ENCODE assay signal across 8 cellular contexts in genomic region chr1:1305300-1306069, GRCh38. TPM values are rescaled to one million over a fixed set of nuclear protein-coding genes. Genes with fewer than 3 reads are reported as not detected.
DNase-seq lines count a peak whose midpoint lies in the region; ATAC-seq, FAIRE-seq and TF ChIP-seq lines count a peak whose summit lies in the region.

No MANE protein-coding gene starts in this region.

- no peaks in the 10 kb centered on the region for H3K27me3 Mint-ChIP-seq in activated T-cell treated with anti-CD3 and anti-CD28 coated beads, Interleukin-2, amount 50 U/mL, for 4 hours (ENCODE audit: low read depth)

- in situ Hi-C loops in GM18951 (cut with MboI; ENCODE audit: low sequenced_read_pairs, unreplicated experiment) = no loop called here
- in situ Hi-C loops in transverse colon (cut with MboI; ENCODE audit: low pct_ligation_motif_present in 1 of 4, low pct_unique_long_range_greater_than_20kb in 1 of 4, low sequenced_read_pairs in 3 of 4) = no loop called here

- peak overlapping the region; percentile 91 for H3K4me2 ChIP-seq in A549
- H3K4me2 ChIP-seq in OCI-LY1 (ENCODE audit: low read length) = peak overlapping the region; percentile 73

- no peak overlapping the region; the same call in 1 of the 2 replicates for H3K9ac ChIP-seq in OCI-LY1 (ENCODE audit: low read length)

- intact Hi-C loops in transverse colon (cut with DNase I; ENCODE audit: low total_unique reads) = no loop called here

- no peak for TF ChIP-seq CTCF in A549 (IDR thresholded peaks at IDR 0.05)
- TF ChIP-seq CTCF in OCI-LY1 (IDR thresholded peaks at IDR 0.05; ENCODE audit: low read length) = no peak
- no peak for TF ChIP-seq CTCF in neutrophil (IDR thresholded peaks at IDR 0.05)
- TF ChIP-seq CTCF in transverse colon (IDR thresholded peaks at IDR 0.05) = no peak

- no peaks in the 10 kb centered on the region for H4K20me1 ChIP-seq in OCI-LY1 (ENCODE audit: insufficient read depth, low read length)

- H3K4me1 Mint-ChIP-seq in activated T-cell treated with anti-CD3 and anti-CD28 coated beads, Interleukin-2, amount 50 U/mL, for 4 hours (ENCODE audit: low read depth) = peaks cover 22% of the 10 kb centered on the region

- peaks cover 9% of the 10 kb centered on the region; the same call in 1 of the 2 replicates for H3K36me3 ChIP-seq in OCI-LY1 (ENCODE audit: insufficient read depth, low read length)
- peaks cover 7% of the 10 kb centered on the region for H3K36me3 ChIP-seq in neutrophil
- H3K36me3 ChIP-seq in transverse colon = no peaks in the 10 kb centered on the region

- H3K4me1 ChIP-seq in A549 (peaks cover 41% of the 10 kb centered on the region), OCI-LY1 (ENCODE audit: insufficient read depth, low read length, severe bottlenecking) (peaks cover 37% of the 10 kb centered on the region), neutrophil (ENCODE audit: control insufficient read depth in 1 of 2, insufficient read depth in 1 of 2, low read depth in 1 of 2, low read length in 1 of 2) (peaks cover 37 to 43% of the 10 kb centered on the region in 2 experiments), transverse colon (peaks cover 32 to 57% (median 50%) of the 10 kb centered on the region in 4 donors)

- TF ChIP-seq POLR2A in A549 (IDR thresholded peaks at IDR 0.05; ENCODE audit: low read length) (no peak), GM18951 (IDR thresholded peaks at IDR 0.05; ENCODE audit: extremely low read depth, insufficient read depth, insufficient read length) (peak; percentile 48), transverse colon (IDR thresholded peaks at IDR 0.05) (no peak)

- ATAC-seq in A549 (peak in 1 of 2 experiments; percentile 34; a peak in 3 of 6 replicates), GM19395 (IDR thresholded peaks at IDR 0.05; ENCODE audit: unreplicated experiment) (no peak)
- peak; percentile 16 to 23 for ATAC-seq in activated T-cell treated with anti-CD3 and anti-CD28 coated beads, Interleukin-2, amount 50 U/mL, for 4 hours

- POLR2A ChIA-PET in A549 (lab: Yijun Ruan, JAX) = no interaction called here

- TF ChIP-seq EP300 in A549 (IDR thresholded peaks at IDR 0.05) (no peak), transverse colon (IDR thresholded peaks at IDR 0.05; ENCODE audit: low read depth) (no peak)

- no peak overlapping the region for H2AFZ ChIP-seq in OCI-LY1 (ENCODE audit: low read length)

- no peaks in the 10 kb centered on the region for H3F3A ChIP-seq in OCI-LY1 (ENCODE audit: insufficient read depth, low read length)

- 64% methylated on average over 5 of the region's 25 CpGs for WGBS in A549 (ENCODE audit: missing lambda C conversion rate)
- WGBS in transverse colon (ENCODE audit: low coverage in 1 of 2), 2 donors = 10% methylated on average over 23 of the region's 25 CpGs; no CpG with 5 or more reads in 1 of the 2 donors

- DNase-seq in A549 (ENCODE audit: low read depth in 1 of 2, low spot score in 1 of 2) = peak in 1 of 2 experiments; percentile 53
- DNase-seq in activated T-cell treated with anti-CD3 and anti-CD28 coated beads, Interleukin-2, amount 50 U/mL, for 4 hours = peak; percentile 71
- peak; percentile 68 for DNase-seq in fibroblast of peridontal ligament (ENCODE audit: extremely low read depth)
- peak; percentile 89 for DNase-seq in transverse colon

- H3K4me3 ChIP-seq in A549 (peak overlapping the region; percentile 29), OCI-LY1 (ENCODE audit: low read depth, low read length, poor library complexity, severe bottlenecking) (peak overlapping the region; percentile 73), neutrophil (ENCODE audit: low read depth in 1 of 2, low read length in 1 of 2) (peak overlapping the region in 1 of 2 experiments; percentile 10), transverse colon (peak overlapping the region; percentile 11 to 95 (median 52))

- H3K27ac ChIP-seq in A549 (peak overlapping the region; percentile 87 to 95), OCI-LY1 (ENCODE audit: low read depth, low read length, poor library complexity, severe bottlenecking) (no peak overlapping the region), neutrophil (peak overlapping the region; percentile 9), transverse colon (peak overlapping the region; percentile 80 to 96 (median 86))

- H3K4me3 Mint-ChIP-seq in activated T-cell treated with anti-CD3 and anti-CD28 coated beads, Interleukin-2, amount 50 U/mL, for 4 hours = peak overlapping the region; percentile 82

- no peak for TF ChIP-seq RAD21 in A549 (conservative IDR thresholded peaks at IDR 0.05 in 1 of 2, IDR thresholded peaks at IDR 0.05 in 1 of 2)

- H3K36me3 Mint-ChIP-seq in activated T-cell treated with anti-CD3 and anti-CD28 coated beads, Interleukin-2, amount 50 U/mL, for 4 hours (ENCODE audit: insufficient read depth) = no peaks in the 10 kb centered on the region

- FAIRE-seq in A549 (lab: Jason Lieb, UNC) = no peak

- no peaks in the 10 kb centered on the region for H3K9me3 Mint-ChIP-seq in activated T-cell treated with anti-CD3 and anti-CD28 coated beads, Interleukin-2, amount 50 U/mL, for 4 hours

- H3K27me3 ChIP-seq in OCI-LY1 (ENCODE audit: insufficient read depth, low read length) = no peaks in the 10 kb centered on the region
- peaks cover 4% of the 10 kb centered on the region for H3K27me3 ChIP-seq in neutrophil
- no peaks in the 10 kb centered on the region for H3K27me3 ChIP-seq in transverse colon

- H3K79me2 ChIP-seq in OCI-LY1 (ENCODE audit: insufficient read depth, low read length) = no peaks in the 10 kb centered on the region

- H3K9me3 ChIP-seq in A549 (no peaks in the 10 kb centered on the region), OCI-LY1 (ENCODE audit: low read length) (no peaks in the 10 kb centered on the region), neutrophil (no peaks in the 10 kb centered on the region), transverse colon (no peaks in the 10 kb centered on the region)

- CTCF ChIA-PET in A549 (lab: Yijun Ruan, JAX) = interaction anchor here (0.9 to 1.6 kb wide), 10 partner anchors 10 to 324 kb away, joined by 3 to 7 read pairs (median 3); no protein-coding TSS in a partner anchor

- H3K9me2 ChIP-seq in OCI-LY1 (ENCODE audit: low read depth, low read length) = no peaks in the 10 kb centered on the region

TF ChIP-seq in A549, 52 proteins besides CTCF, POLR2A, EP300 and RAD21:
- TF ChIP-seq FOSL2 (IDR thresholded peaks at IDR 0.05) = no peak
- TF ChIP-seq FOSL2 (CRISPR knock-in tag; IDR thresholded peaks at IDR 0.05) = peak; percentile 50
- no peak for TF ChIP-seq NPAS2 (CRISPR knock-in tag; IDR thresholded peaks at IDR 0.05; ENCODE audit: borderline replicate concordance)
- TF ChIP-seq MAFK (IDR thresholded peaks at IDR 0.05; ENCODE audit: partially characterized antibody) = peak; percentile 24

RNA-seq across cellular contexts. Expression of gene ACAP3, which starts 2.2 kb away (rescaled TPM):
- polyA plus RNA-seq in A549 (2011; rRNA removed) = 6.6 and 7.5 TPM in 2 replicates
- 18.9 and 22.4 TPM in 2 replicates for polyA plus RNA-seq in A549 (2012; cell fraction: cytosol; rRNA removed)
- 230 and 233 TPM in 2 replicates for polyA plus RNA-seq in A549 (2012; cell fraction: nucleus; rRNA removed)
- polyA plus RNA-seq in A549 (2017; fragmentation: RNase III; extraction: RNeasy Plus Mini Kit Qiagen cat#74134 plus additional on column Dnase treatment) = 19.7 to 24.2 TPM (median 24.2 TPM) in 3 replicates
- 5.6 and 12.5 TPM in 2 replicates for polyA minus RNA-seq in A549 (2011; rRNA and poly(A)+ RNA removed)
- 10 to 100 TPM; 28.4 to 37.6 (median 30.1) TPM for total RNA-seq in activated T-cell treated with anti-CD3 and anti-CD28 coated beads, Interleukin-2, amount 50 U/mL, for 4 hours
- 100 to 1,000 TPM in 2 of 4 donors, 10 to 100 TPM in 2; 52.4 to 190 (median 99.5) TPM for total RNA-seq in transverse colon

RNA-seq across cellular contexts. Expression of gene PUSL1, which starts 2.9 kb away (rescaled TPM):
- 6.2 and 7.4 TPM in 2 replicates for polyA plus RNA-seq in A549 (2011; rRNA removed)
- 27.6 and 39.0 TPM in 2 replicates for polyA plus RNA-seq in A549 (2012; cell fraction: cytosol; rRNA removed)
- 28.2 and 47.8 TPM in 2 replicates for polyA plus RNA-seq in A549 (2012; cell fraction: nucleus; rRNA removed)
- 14.1 to 15.0 TPM (median 14.6 TPM) in 3 replicates for polyA plus RNA-seq in A549 (2017; fragmentation: RNase III; extraction: RNeasy Plus Mini Kit Qiagen cat#74134 plus additional on column Dnase treatment)
- polyA minus RNA-seq in A549 (2011; rRNA and poly(A)+ RNA removed) = 3.8 and 4.9 TPM in 2 replicates
- 10 to 100 TPM; 38.9 to 40.7 (median 39.5) TPM for total RNA-seq in activated T-cell treated with anti-CD3 and anti-CD28 coated beads, Interleukin-2, amount 50 U/mL, for 4 hours
- 10 to 100 TPM in 3 of 4 donors, 1 to 10 TPM in 1; 7.0 to 35.9 (median 20.5) TPM for total RNA-seq in transverse colon

RNA-seq across cellular contexts. Expression of gene INTS11, which starts 19.0 kb away (rescaled TPM):
- polyA plus RNA-seq in A549 (2011; rRNA removed) = 41.9 and 44.3 TPM in 2 replicates
- polyA plus RNA-seq in A549 (2012; cell fraction: cytosol; rRNA removed) = 88.3 and 102 TPM in 2 replicates
- polyA plus RNA-seq in A549 (2012; cell fraction: nucleus; rRNA removed) = 344 and 409 TPM in 2 replicates
- 62.9 to 71.2 TPM (median 62.9 TPM) in 3 replicates for polyA plus RNA-seq in A549 (2017; fragmentation: RNase III; extraction: RNeasy Plus Mini Kit Qiagen cat#74134 plus additional on column Dnase treatment)
- polyA minus RNA-seq in A549 (2011; rRNA and poly(A)+ RNA removed) = 116 and 130 TPM in 2 replicates
- 100 to 1,000 TPM; 164 to 181 (median 172) TPM for total RNA-seq in activated T-cell treated with anti-CD3 and anti-CD28 coated beads, Interleukin-2, amount 50 U/mL, for 4 hours
- 100 to 1,000 TPM; 118 to 424 (median 140) TPM for total RNA-seq in transverse colon

RNA-seq across cellular contexts. Expression of gene CPTP, which starts 19.1 kb away (rescaled TPM):
- polyA plus RNA-seq in A549 (2011; rRNA removed) (3.9 and 4.3 TPM in 2 replicates), A549 (2017; fragmentation: RNase III; extraction: RNeasy Plus Mini Kit Qiagen cat#74134 plus additional on column Dnase treatment) (10.2 to 11.9 TPM (median 10.7 TPM) in 3 replicates)
- polyA plus RNA-seq in A549 (2012; cell fraction: cytosol; rRNA removed) = 9.1 and 14.9 TPM in 2 replicates
- 10.2 and 16.9 TPM in 2 replicates for polyA plus RNA-seq in A549 (2012; cell fraction: nucleus; rRNA removed)
- polyA minus RNA-seq in A549 (2011; rRNA and poly(A)+ RNA removed) = 3.6 and 3.8 TPM in 2 replicates
- total RNA-seq in activated T-cell treated with anti-CD3 and anti-CD28 coated beads, Interleukin-2, amount 50 U/mL, for 4 hours = 10 to 100 TPM; 16.0 to 18.4 (median 18.1) TPM
- total RNA-seq in transverse colon = 100 to 1,000 TPM in 1 of 4 donors, 10 to 100 TPM in 3; 48.0 to 134 (median 77.7) TPM

RNA-seq across cellular contexts. Expression of gene SCNN1D, which starts 25.2 kb away (rescaled TPM):
- 0.52 and 0.80 TPM in 2 replicates for polyA plus RNA-seq in A549 (2011; rRNA removed)
- 1.3 and 1.8 TPM in 2 replicates for polyA plus RNA-seq in A549 (2012; cell fraction: cytosol; rRNA removed)
- polyA plus RNA-seq in A549 (2012; cell fraction: nucleus; rRNA removed) = 16.5 and 23.9 TPM in 2 replicates
- polyA plus RNA-seq in A549 (2017; fragmentation: RNase III; extraction: RNeasy Plus Mini Kit Qiagen cat#74134 plus additional on column Dnase treatment) = 1.7 to 3.5 TPM (median 1.8 TPM) in 3 replicates
- 0.44 TPM in 1 of 2 replicates, not detected in the other for polyA minus RNA-seq in A549 (2011; rRNA and poly(A)+ RNA removed)
- 1 to 10 TPM; 2.8 to 3.9 (median 3.2) TPM for total RNA-seq in activated T-cell treated with anti-CD3 and anti-CD28 coated beads, Interleukin-2, amount 50 U/mL, for 4 hours
- 1 to 10 TPM; 1.5 to 3.5 (median 2.4) TPM for total RNA-seq in transverse colon
